ENCODE assay signal across 8 cellular contexts in the genomic region with DNA sequence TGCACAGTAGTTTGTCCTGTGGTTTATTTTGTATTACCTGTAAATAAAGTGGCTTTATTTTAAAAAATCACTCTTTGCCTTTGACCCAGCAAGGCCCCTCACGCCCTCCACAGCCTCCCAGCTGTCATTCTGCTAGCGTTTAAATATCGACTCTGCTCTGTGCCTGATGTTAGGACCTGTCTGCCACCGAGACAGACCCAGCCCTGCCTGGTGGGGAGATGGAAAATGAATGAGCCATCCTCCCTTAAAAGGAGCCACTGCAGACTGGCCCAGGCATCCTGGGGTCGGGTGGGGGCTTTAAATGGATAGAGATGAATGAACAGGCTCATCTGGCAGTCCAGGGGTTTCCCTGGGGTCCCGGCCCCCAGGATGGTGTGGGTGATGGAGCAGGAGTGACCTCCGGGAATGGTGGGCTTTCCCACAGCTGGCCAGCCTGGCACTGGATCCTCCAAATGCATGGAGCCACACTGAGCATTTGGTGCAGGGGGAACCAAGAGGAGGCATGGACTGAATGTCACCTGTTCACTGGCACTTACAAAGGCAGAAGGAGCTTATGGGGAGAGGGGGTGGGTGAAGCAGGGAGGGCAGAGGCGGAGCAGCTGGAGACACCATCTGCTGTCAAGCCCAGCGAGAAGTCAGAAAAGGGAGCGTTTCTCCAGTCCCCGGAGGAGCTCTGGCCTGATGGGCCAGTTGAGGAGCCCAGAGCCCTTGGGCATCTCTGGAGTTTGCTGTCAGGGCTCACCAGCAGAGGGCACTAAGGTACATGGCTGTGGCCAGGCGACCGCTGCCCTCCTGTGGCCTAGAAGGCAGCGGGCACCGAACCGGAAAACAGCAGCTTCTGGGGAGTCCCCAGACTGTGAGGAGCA. TPM values are rescaled to one million over a fixed set of nuclear protein-coding genes. Genes with fewer than 3 reads are reported as not detected.
DNase-seq lines count a peak whose midpoint lies in the region; ATAC-seq, FAIRE-seq and TF ChIP-seq lines count a peak whose summit lies in the region.

No MANE protein-coding gene starts in this region.

- no peaks in the 10 kb centered on the region for H3K9me3 ChIP-seq in pancreas

- POLR2A ChIA-PET in GM10248 (lab: Yijun Ruan, JAX) = no interaction called here

- H3K4me1 Mint-ChIP-seq in activated T-cell treated with anti-CD3 and anti-CD28 coated beads, Interleukin-2, amount 50 U/mL, for 24 hours (ENCODE audit: low read depth) = peaks cover 31% of the 10 kb centered on the region

- no peaks in the 10 kb centered on the region for H3K4me1 ChIP-seq in foreskin keratinocyte
- H3K4me1 ChIP-seq in pancreas = no peaks in the 10 kb centered on the region

- no peak for FAIRE-seq in pancreas (lab: Jason Lieb, UNC)

- DNase-seq in GM10248 (ENCODE audit: extremely low spot score) (peak; percentile 82), NCI-H526 treated with DMSO at 0.1 percent for 48 hours (lab: John Stamatoyannopoulos, UW) (peak; percentile 22), foreskin keratinocyte (peak in 1 of 2 donors; percentile 38), pancreas (peak; percentile 39 to 81 (median 65))
- peak; percentile 61 for DNase-seq in activated T-cell treated with anti-CD3 and anti-CD28 coated beads, Interleukin-2, amount 50 U/mL, for 24 hours

- no peaks in the 10 kb centered on the region for H3K36me3 ChIP-seq in pancreas

- CTCF ChIA-PET in GM10248 (lab: Yijun Ruan, JAX) = interaction anchor here (0.6 to 1.5 kb wide), 13 partner anchors 8 to 215 kb away, joined by 3 to 5 read pairs (median 4); no protein-coding TSS in a partner anchor

- H3K27ac ChIP-seq in foreskin keratinocyte (no peak overlapping the region), pancreas (no peak overlapping the region)

- ATAC-seq in HG03342 (IDR thresholded peaks at IDR 0.05; ENCODE audit: unreplicated experiment) (peak; percentile 69), foreskin keratinocyte (peak; percentile 76), pancreas (peak; percentile 75 to 98 (median 91)), GM21576 (IDR thresholded peaks at IDR 0.05; ENCODE audit: unreplicated experiment) (no peak), GM21529 (IDR thresholded peaks at IDR 0.05; ENCODE audit: unreplicated experiment) (no peak)

- H3K27ac Mint-ChIP-seq in activated T-cell treated with anti-CD3 and anti-CD28 coated beads, Interleukin-2, amount 50 U/mL, for 24 hours = no peak overlapping the region

- intact Hi-C loops in pancreas (cut with DNase I) = loop anchor here in 1 of 3 donors (10.0 kb wide), 1 partner anchor 86 kb away; no protein-coding TSS in a partner anchor

- H3K4me3 Mint-ChIP-seq in activated T-cell treated with anti-CD3 and anti-CD28 coated beads, Interleukin-2, amount 50 U/mL, for 24 hours = no peak overlapping the region

- H3K4me3 ChIP-seq in pancreas = no peak overlapping the region

- peaks cover 2% of the 10 kb centered on the region for H3K9me3 Mint-ChIP-seq in activated T-cell treated with anti-CD3 and anti-CD28 coated beads, Interleukin-2, amount 50 U/mL, for 24 hours

- no peaks in the 10 kb centered on the region for H3K36me3 Mint-ChIP-seq in activated T-cell treated with anti-CD3 and anti-CD28 coated beads, Interleukin-2, amount 50 U/mL, for 24 hours (ENCODE audit: low read depth)

- TF ChIP-seq CTCF in GM10248 (IDR thresholded peaks at IDR 0.05; ENCODE audit: control extremely low read depth, extremely low read depth, low read depth, missing control alignments) (peak; percentile 73), foreskin keratinocyte (conservative IDR thresholded peaks at IDR 0.05) (peak; percentile 93), pancreas (IDR thresholded peaks at IDR 0.05) (peak; percentile 9 to 54 (median 36))

- no peaks in the 10 kb centered on the region for H3K27me3 Mint-ChIP-seq in activated T-cell treated with anti-CD3 and anti-CD28 coated beads, Interleukin-2, amount 50 U/mL, for 24 hours

- WGBS in pancreas, 2 donors = 35 to 39% methylated on average over 16 of the region's 16 CpGs

- H3K27me3 ChIP-seq in foreskin keratinocyte = no peaks in the 10 kb centered on the region
- no peaks in the 10 kb centered on the region for H3K27me3 ChIP-seq in pancreas

RNA-seq across cellular contexts. Expression of a gene that starts 11.9 kb away (rescaled TPM):
- total RNA-seq in foreskin keratinocyte = not detected in 2 replicates
- polyA plus RNA-seq in foreskin keratinocyte = 0.04 TPM in 2 replicates
- under 1 TPM; 0.09 to 0.51 (median 0.20) TPM for total RNA-seq in pancreas
- polyA plus RNA-seq in pancreas = under 1 TPM; 0.34 to 0.45 TPM

RNA-seq across cellular contexts. Expression of a gene that starts 47.7 kb away (rescaled TPM):
- total RNA-seq in foreskin keratinocyte (54.9 and 57.3 TPM in 2 replicates), pancreas (10 to 100 TPM; 20.9 to 31.0 (median 22.9) TPM)
- polyA plus RNA-seq in foreskin keratinocyte (77.2 and 82.3 TPM in 2 replicates), pancreas (10 to 100 TPM; 45.2 to 59.3 TPM)

Comparison
In these comparisons a context has a peak if more than half of its experiments do, and no peak if none do; other contexts are left out.
1. CTCF ChIP-seq: peak in every context shown above with its lines; median percentile 93 in foreskin keratinocyte; 73 in GM10248; 36 in pancreas.
2. ATAC-seq: peak in HG03342 (single experiment), foreskin keratinocyte (single experiment) and pancreas (4 of 4); none in GM21576 (single experiment) and GM21529 (single experiment).